Comparison of ENCODE assay signal across 8 cellular contexts in genomic region chr2:85438291-85439110, GRCh38. TPM values are rescaled to one million over a fixed set of nuclear protein-coding genes. Genes with fewer than 3 reads are reported as not detected.
DNase-seq lines count a peak whose midpoint lies in the region; ATAC-seq and TF ChIP-seq lines count a peak whose summit lies in the region.

No MANE protein-coding gene starts in this region.

- H3K4me1 ChIP-seq in mucosa of rectum (ENCODE audit: control insufficient read depth in 2 of 2, insufficient read depth in 2 of 2, low read length in 2 of 2) = peaks cover 15 to 19% of the 10 kb centered on the region in 2 donors
- H3K4me1 ChIP-seq in uterus = peaks cover 0 to 21% of the 10 kb centered on the region in 2 donors

- H3K27me3 Mint-ChIP-seq in chondrocyte (ENCODE audit: low read depth) = no peaks in the 10 kb centered on the region

- H3K36me3 Mint-ChIP-seq in chondrocyte (ENCODE audit: low read depth) = no peaks in the 10 kb centered on the region

- H3K27ac ChIP-seq in mucosa of rectum (ENCODE audit: low read depth in 2 of 2, low read length in 2 of 2) (peak overlapping the region; percentile 86), uterus (peak overlapping the region; percentile 87 to 91)

- H3K4me3 Mint-ChIP-seq in chondrocyte (ENCODE audit: unreplicated experiment) = peak overlapping the region; percentile 57

- H3K9me3 ChIP-seq in mucosa of rectum (ENCODE audit: control insufficient read depth in 2 of 2, low read length in 2 of 2) (no peaks in the 10 kb centered on the region), uterus (no peaks in the 10 kb centered on the region)

- H3K9me3 Mint-ChIP-seq in chondrocyte (ENCODE audit: low read depth) = no peaks in the 10 kb centered on the region

- ATAC-seq in HG02973 (IDR thresholded peaks at IDR 0.05; ENCODE audit: unreplicated experiment) = no peak

- peak overlapping the region; percentile 59 to 68 for H3K9ac ChIP-seq in mucosa of rectum (ENCODE audit: low read depth in 1 of 2, low read length in 2 of 2)

- peaks cover 28% of the 10 kb centered on the region for H3K4me1 Mint-ChIP-seq in chondrocyte (ENCODE audit: low read depth)

- H3K27ac Mint-ChIP-seq in chondrocyte (ENCODE audit: unreplicated experiment) = peak overlapping the region; percentile 95

- no peaks in the 10 kb centered on the region for H3K36me3 ChIP-seq in mucosa of rectum (ENCODE audit: control insufficient read depth in 2 of 2, insufficient read depth in 2 of 2, low read length in 2 of 2)
- H3K36me3 ChIP-seq in uterus = no peaks in the 10 kb centered on the region

- intact Hi-C loops in uterus (cut with DNase I; ENCODE audit: low total_unique reads) = no loop called here

- TF ChIP-seq CTCF in GM12875 (IDR thresholded peaks at IDR 0.05; ENCODE audit: borderline replicate concordance, insufficient read depth, low read depth, low read length) (no peak), chondrocyte (IDR thresholded peaks at IDR 0.05) (no peak), uterus (IDR thresholded peaks at IDR 0.05) (no peak)

- no peaks in the 10 kb centered on the region for H3K27me3 ChIP-seq in mucosa of rectum (ENCODE audit: control insufficient read depth in 2 of 2, insufficient read depth in 2 of 2, low read length in 2 of 2)
- no peaks in the 10 kb centered on the region for H3K27me3 ChIP-seq in uterus

- DNase-seq in NCI-H146 treated with DMSO at 0.1 percent for 48 hours (lab: John Stamatoyannopoulos, UW; ENCODE audit: unreplicated experiment) (peak; percentile 44), chondrocyte (ENCODE audit: low spot score) (no peak), uterus (peak in 1 of 2 donors; percentile 59), GOT3 (lab: John Stamatoyannopoulos, UW) (no peak), OCI-M2 (lab: John Stamatoyannopoulos, UW; ENCODE audit: unreplicated experiment) (no peak)

- TF ChIP-seq POLR2A in uterus (IDR thresholded peaks at IDR 0.05) = no peak

- H3K4me3 ChIP-seq in GM12875 (ENCODE audit: low read depth, low read length) = peak overlapping the region; percentile 52
- peak overlapping the region; percentile 49 to 77 for H3K4me3 ChIP-seq in mucosa of rectum (ENCODE audit: low read length in 2 of 2)
- peak overlapping the region; percentile 29 to 45 for H3K4me3 ChIP-seq in uterus

RNA-seq across cellular contexts. Expression of gene SH2D6, which starts 20.0 kb away (rescaled TPM):
- total RNA-seq in chondrocyte (0.47 TPM in 1 of 3 replicates, not detected in the others), uterus (not detected)

RNA-seq across cellular contexts. Expression of gene CAPG, which starts 28.3 kb away (rescaled TPM):
- total RNA-seq in chondrocyte = 40.5 to 77.6 TPM (median 76.5 TPM) in 3 replicates
- total RNA-seq in uterus = 100 to 1,000 TPM in 1 of 4 donors, 10 to 100 TPM in 3; 12.3 to 114 (median 65.2) TPM
